8 cellular contexts compared by ENCODE assay signal in genomic region chr1:226186124-226187018, GRCh38. TPM values are rescaled to one million over a fixed set of nuclear protein-coding genes. Genes with fewer than 3 reads are reported as not detected.
A peak's percentile ranks its signal among the peaks of the same experiment; 100 is the strongest.
DNase-seq lines count a peak whose midpoint lies in the region; ATAC-seq, FAIRE-seq and TF ChIP-seq lines count a peak whose summit lies in the region.

Gene ACBD3, minus strand, starts transcription at chr1:226186741. Its CDS starts 66 bp downstream, at chr1:226186675.

- H3K4me1 Mint-ChIP-seq in CD14-positive monocyte = peaks cover 36% of the 10 kb centered on the region
- peaks cover 38% of the 10 kb centered on the region for H3K4me1 Mint-ChIP-seq in dendritic cell treated with granulocyte-macrophage colony-stimulating factor and Interleukin-4, amounts not matched to agents 40 ng/mL and 50 ng/mL, for 4 days (ENCODE audit: low read depth)

- peak within 1 kb of the TSS; percentile 88 to 97 (median 95) for H3K27ac Mint-ChIP-seq in CD14-positive monocyte
- peak within 1 kb of the TSS; percentile 91 for H3K27ac Mint-ChIP-seq in dendritic cell treated with granulocyte-macrophage colony-stimulating factor and Interleukin-4, amounts not matched to agents 40 ng/mL and 50 ng/mL, for 4 days

- H3K27ac ChIP-seq in HepG2 (ENCODE audit: extremely low read length, insufficient read depth, low read length) = peak within 1 kb of the TSS; percentile 74

- CTCF ChIA-PET in HepG2 (lab: Yijun Ruan, JAX; ENCODE audit: low intra/inter-chr PET ratio, low total read pairs) = no interaction called here

- H3K36me3 ChIP-seq in HepG2 (replicated peaks in 1 of 2; ENCODE audit: control insufficient read depth in 1 of 2, insufficient read depth in 2 of 2, low read length in 2 of 2) = peaks cover 2 to 7% of the 10 kb centered on the region in 2 experiments; a peak in 3 of 5 replicates

- intact Hi-C loops in CD14-positive monocyte (cut with micrococcal nuclease) (loop anchor here in 1 of 2 donors (10.0 kb wide), 1 partner anchor 122 kb away; the partner anchor contains the start of gene H3-3A), HepG2 (cut with micrococcal nuclease; ENCODE audit: unreplicated experiment) (no loop called here)
- intact Hi-C loops in dendritic cell treated with granulocyte-macrophage colony-stimulating factor and Interleukin-4, amounts not matched to agents 40 ng/mL and 50 ng/mL, for 4 days (cut with micrococcal nuclease) = loop anchor here (5.0 kb wide), 2 partner anchors 119 to 189 kb away; partner anchors contain the start of gene SDE2

- peaks cover 40% of the 10 kb centered on the region for H3K4me1 ChIP-seq in HepG2 (ENCODE audit: insufficient read depth, low read length)

- H3K27me3 Mint-ChIP-seq in CD14-positive monocyte (ENCODE audit: low read depth in 3 of 3) = peaks cover 0 to 3% (median 0%) of the 10 kb centered on the region in 3 donors
- no peaks in the 10 kb centered on the region for H3K27me3 Mint-ChIP-seq in dendritic cell treated with granulocyte-macrophage colony-stimulating factor and Interleukin-4, amounts not matched to agents 40 ng/mL and 50 ng/mL, for 4 days

- TF ChIP-seq CTCF in CD14-positive monocyte (IDR thresholded peaks at IDR 0.05) (no peak), HepG2 (CRISPR knock-in tag; IDR thresholded peaks at IDR 0.05) (peak; percentile 8; the same call in 1 of the 2 replicates)

- ATAC-seq in GM19397 (IDR thresholded peaks at IDR 0.05; ENCODE audit: unreplicated experiment) (peak; percentile 94), HG03565 (IDR thresholded peaks at IDR 0.05; ENCODE audit: unreplicated experiment) (peak; percentile 80), HepG2 (peak; percentile 97)

- H3K9ac ChIP-seq in HepG2 (ENCODE audit: insufficient read depth, low read depth, low read length) = peak within 1 kb of the TSS; percentile 97

- in situ Hi-C loops in HepG2 (cut with HindIII; ENCODE audit: extremely low pct_ligation_motif_present, low pct_unique_long_range_greater_than_20kb) = loop anchor here (5.0 kb wide), 1 partner anchor 54 kb away; no protein-coding TSS in a partner anchor

- H4K20me1 ChIP-seq in HepG2 (ENCODE audit: insufficient read depth, low read length) = peaks cover 36% of the 10 kb centered on the region

- peaks cover 0 to 2% (median 0%) of the 10 kb centered on the region in 7 donors for H3K9me3 Mint-ChIP-seq in CD14-positive monocyte
- no peaks in the 10 kb centered on the region for H3K9me3 Mint-ChIP-seq in dendritic cell treated with granulocyte-macrophage colony-stimulating factor and Interleukin-4, amounts not matched to agents 40 ng/mL and 50 ng/mL, for 4 days

- TF ChIP-seq RAD21 in HepG2 (CRISPR knock-in tag; IDR thresholded peaks at IDR 0.05) = no peak; the same call in 1 of the 2 replicates

- 3% methylated on average over 3 of the region's 75 CpGs for WGBS in HepG2 (ENCODE audit: low lambda C conversion rate)

- peak; percentile 63 for FAIRE-seq in HepG2 (lab: Jason Lieb, UNC)

- H3K36me3 Mint-ChIP-seq in CD14-positive monocyte = peaks cover 4 to 11% of the 10 kb centered on the region in 2 donors
- H3K36me3 Mint-ChIP-seq in dendritic cell treated with granulocyte-macrophage colony-stimulating factor and Interleukin-4, amounts not matched to agents 40 ng/mL and 50 ng/mL, for 4 days (ENCODE audit: low read depth) = peaks cover 18% of the 10 kb centered on the region

- peak; percentile 95 for TF ChIP-seq POLR2A in HepG2 (IDR thresholded peaks at IDR 0.05; ENCODE audit: insufficient read depth in 1 of 2, low read depth in 2 of 2, low read length in 2 of 2)

- POLR2A ChIA-PET in HepG2 (lab: Yijun Ruan, JAX) = interaction anchor here (2.0 kb wide), 1 partner anchor 61 kb away, joined by 6 read pairs; no protein-coding TSS in a partner anchor

- H3K4me2 ChIP-seq in HepG2 (ENCODE audit: low read depth, low read length) = peak within 1 kb of the TSS; percentile 88

- peaks cover 49% of the 10 kb centered on the region for H3K79me2 ChIP-seq in HepG2 (ENCODE audit: insufficient read depth, low read length)

- H2AFZ ChIP-seq in HepG2 (ENCODE audit: low read length) = no peak within 1 kb of the TSS

- H3K4me3 ChIP-seq in HepG2 (replicated peaks in 1 of 3; ENCODE audit: insufficient read depth in 1 of 3, low read depth in 2 of 3, low read length in 3 of 3) = peak within 1 kb of the TSS; percentile 87 to 97 (median 90)

- DNase-seq in CD14-positive monocyte (ENCODE audit: low spot score) (peak; percentile 89), NCI-H774 (lab: John Stamatoyannopoulos, UW) (peak; percentile 86), HepG2 (ENCODE audit: low spot score) (peak; percentile 85)
- DNase-seq in activated CD4-positive, alpha-beta T cell treated with anti-CD3 and anti-CD28 coated beads, Interleukin-2, amount 50 U/mL, for 24 hours (ENCODE audit: low read depth in 1 of 2, low spot score in 1 of 2) = peak; percentile 61 to 83
- DNase-seq in stimulated activated CD4-positive, alpha-beta T cell treated with anti-CD3 and anti-CD28 coated beads, Interleukin-2, amount 100 ng/mL, for 48 hours = peak; percentile 67 to 72

- H3K27me3 ChIP-seq in HepG2 (ENCODE audit: control insufficient read depth in 1 of 2, insufficient read depth in 2 of 2, low read length in 2 of 2) = no peaks in the 10 kb centered on the region; a peak in 1 of 5 replicates

- peak within 1 kb of the TSS; percentile 85 to 90 for H3K4me3 Mint-ChIP-seq in CD14-positive monocyte
- H3K4me3 Mint-ChIP-seq in dendritic cell treated with granulocyte-macrophage colony-stimulating factor and Interleukin-4, amounts not matched to agents 40 ng/mL and 50 ng/mL, for 4 days = peak within 1 kb of the TSS; percentile 88

- TF ChIP-seq EP300 in HepG2 (IDR thresholded peaks at IDR 0.05; ENCODE audit: low read depth in 2 of 2, low read length in 2 of 2) (no peak), HepG2 (CRISPR knock-in tag; IDR thresholded peaks at IDR 0.05; ENCODE audit: borderline replicate concordance) (no peak)

- H3K9me3 ChIP-seq in HepG2 (ENCODE audit: low read length) = no peaks in the 10 kb centered on the region

- BruUV-seq in HepG2 (replicated peaks; lab: Mats Ljungman, UMichigan) = no TSS peak

TF ChIP-seq in HepG2, 621 proteins besides CTCF, POLR2A, EP300 and RAD21 (continues in another document):
- TF ChIP-seq MYC (CRISPR knock-in tag; IDR thresholded peaks at IDR 0.05; ENCODE audit: borderline replicate concordance) = peak; percentile 61
- TF ChIP-seq SAP130 (CRISPR knock-in tag; IDR thresholded peaks at IDR 0.05; ENCODE audit: low read depth) = peak; percentile 94
- peak; percentile 74 for TF ChIP-seq ELF3 (CRISPR knock-in tag; IDR thresholded peaks at IDR 0.05)
- peak; percentile 41; the same call in 1 of the 2 replicates for TF ChIP-seq SMYD3 (CRISPR knock-in tag; IDR thresholded peaks at IDR 0.05)
- no peak; the same call in 1 of the 2 replicates for TF ChIP-seq ZNF510 (CRISPR knock-in tag; IDR thresholded peaks at IDR 0.05; ENCODE audit: low read depth)
- TF ChIP-seq ZNF598 (CRISPR knock-in tag; IDR thresholded peaks at IDR 0.05; ENCODE audit: borderline replicate concordance) = peak; percentile 59; the same call in 1 of the 2 replicates
- no peak for TF ChIP-seq SRSF9 (IDR thresholded peaks at IDR 0.05; ENCODE audit: borderline replicate concordance, insufficient read depth, low read depth, low read length, poor library complexity, severe bottlenecking)
- peak; percentile 78 for TF ChIP-seq RBM39 (IDR thresholded peaks at IDR 0.05; ENCODE audit: low read depth, low read length, poor library complexity, severe bottlenecking)
- no peak for TF ChIP-seq ZNF652 (CRISPR knock-in tag; IDR thresholded peaks at IDR 0.05; ENCODE audit: borderline replicate concordance, low read depth)
- no peak for TF ChIP-seq LRRFIP1 (CRISPR knock-in tag; conservative IDR thresholded peaks at IDR 0.05)

RNA-seq across cellular contexts. Expression of gene ACBD3, which starts in this region (rescaled TPM):
- polyA plus RNA-seq in CD14-positive monocyte (10 to 100 TPM; 11.4 to 16.3 TPM), HepG2 (2011; rRNA removed) (19.4 and 24.3 TPM in 2 replicates)
- 39.3 and 59.0 TPM in 2 replicates for total RNA-seq in HepG2 (2016; rRNA removed; fragmentation: Illumina TruSeq; extraction: Trizol)
- 2.3 and 3.6 TPM in 2 replicates for total RNA-seq in HepG2 (2016; cell fraction: cytosol; rRNA removed; fragmentation: Illumina TruSeq; extraction: Trizol; ENCODE audit: low read depth)
- total RNA-seq in HepG2 (2016; cell fraction: insoluble cytoplasmic fraction; rRNA removed; fragmentation: Illumina TruSeq; extraction: Trizol) = 39.7 and 56.7 TPM in 2 replicates
- total RNA-seq in HepG2 (2016; cell fraction: membrane; rRNA removed; fragmentation: Illumina TruSeq; extraction: Trizol) = 10.1 and 13.7 TPM in 2 replicates
- 22.6 and 23.2 TPM in 2 replicates for total RNA-seq in HepG2 (2016; cell fraction: nucleus; rRNA removed; fragmentation: Illumina TruSeq; extraction: Trizol)
- 12.3 and 17.8 TPM in 2 replicates for polyA plus RNA-seq in HepG2 (2011; cell fraction: cytosol; rRNA removed)
- 8.4 and 8.6 TPM in 2 replicates for polyA plus RNA-seq in HepG2 (2011; cell fraction: nucleus; rRNA removed)
- polyA plus RNA-seq in HepG2 (2012) = 17.3 and 26.9 TPM in 2 replicates
- polyA plus RNA-seq in HepG2 (2016; cell fraction: cytosol; fragmentation: Illumina TruSeq; extraction: Trizol; ENCODE audit: low read depth) = 1.1 and 1.2 TPM in 2 replicates
- polyA plus RNA-seq in HepG2 (2016; cell fraction: insoluble cytoplasmic fraction; fragmentation: Illumina TruSeq; extraction: Trizol; ENCODE audit: low read depth) = 54.1 and 54.3 TPM in 2 replicates
- 4.5 and 5.6 TPM in 2 replicates for polyA plus RNA-seq in HepG2 (2016; cell fraction: membrane; fragmentation: Illumina TruSeq; extraction: Trizol; ENCODE audit: low read depth)
- polyA plus RNA-seq in HepG2 (2016; cell fraction: nucleus; fragmentation: Illumina TruSeq; extraction: Trizol; ENCODE audit: insufficient read depth, low read depth) = 27.5 and 28.4 TPM in 2 replicates
- polyA minus RNA-seq in HepG2 (2011; rRNA and poly(A)+ RNA removed; ENCODE audit: low replicate concordance) = 11.0 and 11.5 TPM in 2 replicates
- polyA minus RNA-seq in HepG2 (2011; cell fraction: cytosol; rRNA and poly(A)+ RNA removed) = 28.0 and 28.4 TPM in 2 replicates
- 17.9 and 19.4 TPM in 2 replicates for polyA minus RNA-seq in HepG2 (2011; cell fraction: nucleus; rRNA and poly(A)+ RNA removed)

Comparison
In these comparisons a context has a peak if more than half of its experiments do, and no peak if none do; other contexts are left out.
1. Peak in every context shown above with its lines: DNase-seq, ATAC-seq, H3K4me3 ChIP-seq and H3K27ac ChIP-seq.